ENCODE assay signal across 1 cellular context in genomic region chr5:42889311-42889933, GRCh38.
TF ChIP-seq lines count a peak whose summit lies in the region.

No MANE protein-coding gene starts in this region.

TF ChIP-seq in H1, 55 proteins besides CTCF, POLR2A, EP300 and RAD21 (continued from another document):
- no peak for TF ChIP-seq MAX (IDR thresholded peaks at IDR 0.05)
- TF ChIP-seq GTF2F1 (IDR thresholded peaks at IDR 0.05; ENCODE audit: borderline replicate concordance, low read depth, low read length): no peak
- TF ChIP-seq RBBP5 (IDR thresholded peaks at IDR 0.05; ENCODE audit: borderline replicate concordance, low read depth, low read length): no peak
- TF ChIP-seq SP2 (IDR thresholded peaks at IDR 0.05; ENCODE audit: low read length): no peak
